ENCODE assay signal across 8 cellular contexts in the genomic region with DNA sequence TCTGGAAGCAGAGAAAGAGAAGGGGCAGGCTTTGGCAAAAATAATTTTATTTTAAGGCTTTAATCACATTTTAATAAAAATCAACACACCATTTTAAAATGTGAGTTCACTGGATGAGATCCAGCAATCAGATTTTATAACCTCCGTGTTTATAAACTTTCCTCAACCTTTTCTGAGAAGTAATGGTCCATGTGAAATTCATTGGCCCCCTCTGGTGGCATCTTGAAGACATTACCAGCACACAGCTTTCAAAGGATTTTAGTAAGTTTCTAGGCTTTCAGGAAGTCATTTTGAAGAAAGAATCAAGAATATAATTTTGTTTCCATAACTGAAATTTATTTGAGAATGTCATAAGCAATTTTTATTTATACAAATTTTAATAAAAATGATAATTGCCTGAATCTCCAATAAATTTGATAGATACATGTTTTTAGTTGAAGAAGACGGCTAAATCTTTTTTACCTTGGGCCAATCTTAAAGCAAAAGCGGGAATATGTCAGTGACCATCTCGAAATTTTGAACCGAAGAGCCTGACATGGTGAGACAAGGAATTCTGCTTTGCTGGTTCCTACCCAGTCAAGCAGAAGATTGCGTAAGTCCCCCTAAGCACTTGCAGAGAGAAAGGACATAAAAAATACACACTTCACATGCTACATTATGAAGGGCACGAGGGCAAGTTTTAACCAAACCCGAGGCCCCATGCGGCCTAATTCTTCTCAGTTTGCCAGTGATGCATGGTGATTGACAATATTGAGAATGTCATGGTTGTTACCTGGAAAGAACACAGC.
DNase-seq lines count a peak whose midpoint lies in the region; ATAC-seq and TF ChIP-seq lines count a peak whose summit lies in the region.

No MANE protein-coding gene starts in this region.

- H3K9me3 ChIP-seq in colonic mucosa, result no peaks in the 10 kb centered on the region

- intact Hi-C loops in colonic mucosa (cut with DNase I), result no loop called here

- no peaks in the 10 kb centered on the region for H3K27me3 Mint-ChIP-seq in nephron (ENCODE audit: low read depth)

- H3K4me3 Mint-ChIP-seq in nephron, result no peak overlapping the region

- no peaks in the 10 kb centered on the region for H3K27me3 ChIP-seq in colonic mucosa

- H3K9me3 Mint-ChIP-seq in nephron, result no peaks in the 10 kb centered on the region

- H3K27ac Mint-ChIP-seq in nephron, result peak overlapping the region in 1 of 3 experiments; percentile 33

- DNase-seq in DMS 273 treated with DMSO at 0.1 percent for 48 hours (lab: John Stamatoyannopoulos, UW) (peak; percentile 5), NCI-H774 (lab: John Stamatoyannopoulos, UW) (peak; percentile 31), colonic mucosa (no peak), cerebellar nuclear complex (lab: John Stamatoyannopoulos, UW) (no peak)

- H3K4me3 ChIP-seq in colonic mucosa, result no peak overlapping the region

- H3K4me1 ChIP-seq in colonic mucosa, result no peaks in the 10 kb centered on the region

- H3K36me3 ChIP-seq in colonic mucosa, result no peaks in the 10 kb centered on the region

- H3K9ac ChIP-seq in colonic mucosa (ENCODE audit: low read depth in 2 of 2, low read length in 2 of 2), result no peak overlapping the region

- ATAC-seq in GM18873 (IDR thresholded peaks at IDR 0.05; ENCODE audit: low FRiP score, unreplicated experiment) (peak; percentile 51), HG03103 (IDR thresholded peaks at IDR 0.05; ENCODE audit: low read depth, unreplicated experiment) (peak; percentile 49), HG03108 (IDR thresholded peaks at IDR 0.05; ENCODE audit: unreplicated experiment) (no peak)

- no peak overlapping the region for H3K27ac ChIP-seq in colonic mucosa

- peaks cover 10% of the 10 kb centered on the region for H3K4me1 Mint-ChIP-seq in nephron

- peak; percentile 54 for TF ChIP-seq CTCF in colonic mucosa (IDR thresholded peaks at IDR 0.05)
- peak; percentile 70 to 86 (median 75) for TF ChIP-seq CTCF in nephron (IDR thresholded peaks at IDR 0.05; ENCODE audit: unreplicated experiment in 3 of 3)

- no peaks in the 10 kb centered on the region for H3K36me3 Mint-ChIP-seq in nephron (ENCODE audit: low read depth)

Comparison
In these comparisons a context has a peak if more than half of its experiments do, and no peak if none do; other contexts are left out.
1. DNase-seq: peak in DMS 273 treated with DMSO at 0.1 percent for 48 hours (single experiment) and NCI-H774 (single experiment); none in colonic mucosa (single experiment) and cerebellar nuclear complex (0 of 2).